ENCODE assay signal across 14 cellular contexts in the genomic region with DNA sequence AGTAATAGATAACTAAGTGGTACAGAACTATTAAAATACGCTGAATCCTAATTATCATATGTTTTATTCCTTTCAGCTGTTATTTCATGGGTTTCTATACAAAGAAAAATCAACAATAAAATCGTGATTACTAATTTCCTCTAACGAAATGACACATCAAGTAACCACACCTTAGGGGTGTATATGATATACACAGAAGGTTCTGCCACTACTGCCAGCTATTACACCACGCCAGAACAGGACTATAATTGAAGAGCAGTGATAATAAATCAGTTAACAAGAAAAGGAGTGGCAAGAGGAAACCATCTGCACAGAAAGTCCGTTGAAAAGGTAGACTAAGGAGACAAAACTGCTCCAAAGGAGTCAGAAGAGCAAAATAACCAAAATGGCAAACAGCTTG. TPM values are rescaled to one million over a fixed set of nuclear protein-coding genes. Genes with fewer than 3 reads are reported as not detected.
DNase-seq lines count a peak whose midpoint lies in the region; ATAC-seq, FAIRE-seq and TF ChIP-seq lines count a peak whose summit lies in the region.
"Had no signal": no experiment of that assay in that cellular context is flagged by ENCODE, and none has a peak within 500 bp of the region (broad histone marks: within the 10 kb centered on the region; RNA-seq: fewer than 3 reads in every experiment).

No MANE protein-coding gene starts in this region.

- peak overlapping the region; percentile 48 for H3K4me3 ChIP-seq in CD4-positive, CD25-positive, alpha-beta regulatory T cell (ENCODE audit: low read depth, low read length)
- peak overlapping the region in 2 of 3 experiments; percentile 33 to 40 for H3K4me3 ChIP-seq in keratinocyte (ENCODE audit: control insufficient read depth in 2 of 3, extremely low read depth in 1 of 3, insufficient read depth in 2 of 3, low read depth in 1 of 3, low read length in 3 of 3)

- peak overlapping the region; percentile 65 to 98 (median 75) for H3K27ac Mint-ChIP-seq in CD4-positive, CD25-positive, alpha-beta regulatory T cell
- H3K27ac Mint-ChIP-seq in IgD-negative memory B cell (peak overlapping the region in 1 of 3 donors; percentile 4), activated B cell treated with CpG ODN at 0.5 μM for 24 hours (no peak overlapping the region)

- peaks cover 33 to 74% (median 49%) of the 10 kb centered on the region in 4 donors for H3K4me1 Mint-ChIP-seq in CD4-positive, CD25-positive, alpha-beta regulatory T cell
- H3K4me1 Mint-ChIP-seq in IgD-negative memory B cell (peaks cover 31 to 39% (median 38%) of the 10 kb centered on the region in 3 donors), activated B cell treated with CpG ODN at 0.5 μM for 24 hours (peaks cover 47% of the 10 kb centered on the region)

- ATAC-seq in CD4-positive, CD25-positive, alpha-beta regulatory T cell (ENCODE audit: low read depth in 2 of 2), result no peak
- ATAC-seq in activated B cell treated with CpG ODN at 0.5 μM for 24 hours (ENCODE audit: low read depth) (no peak), GM19397 (IDR thresholded peaks at IDR 0.05; ENCODE audit: unreplicated experiment) (no peak), GM18868 (IDR thresholded peaks at IDR 0.05; ENCODE audit: unreplicated experiment) (no peak)

- H3K27ac ChIP-seq in CD4-positive, CD25-positive, alpha-beta regulatory T cell (ENCODE audit: insufficient read depth, low read length, poor library complexity, severe bottlenecking), result peak overlapping the region; percentile 49
- H3K27ac ChIP-seq in keratinocyte (ENCODE audit: control insufficient read depth, insufficient read depth, low read length), result peak overlapping the region; percentile 87

- no peak for TF ChIP-seq CTCF in activated B cell treated with CpG ODN at 0.5 μM for 24 hours (IDR thresholded peaks at IDR 0.05)
- TF ChIP-seq CTCF in keratinocyte (optimal IDR thresholded peaks at IDR 0.05 in 1 of 3, IDR thresholded peaks at IDR 0.05 in 1 of 3, conservative IDR thresholded peaks at IDR 0.05 in 1 of 3; ENCODE audit: extremely low read depth in 1 of 3, insufficient read depth in 2 of 3, low read length in 3 of 3), result no peak

- no peaks in the 10 kb centered on the region for H3K9me3 Mint-ChIP-seq in CD4-positive, CD25-positive, alpha-beta regulatory T cell
- H3K9me3 Mint-ChIP-seq in IgD-negative memory B cell (no peaks in the 10 kb centered on the region), activated B cell treated with CpG ODN at 0.5 μM for 24 hours (no peaks in the 10 kb centered on the region)
- H3K9me3 Mint-ChIP-seq: central memory CD8-positive, alpha-beta T cell had no signal

- H3K27me3 Mint-ChIP-seq in CD4-positive, CD25-positive, alpha-beta regulatory T cell, result no peaks in the 10 kb centered on the region
- no peaks in the 10 kb centered on the region for H3K27me3 Mint-ChIP-seq in IgD-negative memory B cell
- H3K27me3 Mint-ChIP-seq in activated B cell treated with CpG ODN at 0.5 μM for 24 hours, result no peaks in the 10 kb centered on the region
- H3K27me3 Mint-ChIP-seq: central memory CD8-positive, alpha-beta T cell had no signal

- H3K79me2 ChIP-seq in keratinocyte (ENCODE audit: control insufficient read depth, insufficient read depth, low read length), result peaks cover 70% of the 10 kb centered on the region

- peaks cover 19% of the 10 kb centered on the region for H3K36me3 Mint-ChIP-seq in CD4-positive, CD25-positive, alpha-beta regulatory T cell
- H3K36me3 Mint-ChIP-seq in IgD-negative memory B cell, result peaks cover 1% of the 10 kb centered on the region
- H3K36me3 Mint-ChIP-seq in activated B cell treated with CpG ODN at 0.5 μM for 24 hours (ENCODE audit: low read depth), result peaks cover 25% of the 10 kb centered on the region

- intact Hi-C loops in activated B cell treated with CpG ODN at 0.5 μM for 24 hours (cut with micrococcal nuclease), result no loop called here

- POLR2A ChIA-PET in activated B cell treated with CpG ODN at 0.5 μM for 24 hours (lab: Charles Lee), result no interaction called here

- H3K9me3 ChIP-seq in CD4-positive, CD25-positive, alpha-beta regulatory T cell (ENCODE audit: control insufficient read depth in 2 of 2, low read length in 2 of 2), result no peaks in the 10 kb centered on the region
- no peaks in the 10 kb centered on the region for H3K9me3 ChIP-seq in keratinocyte (ENCODE audit: control insufficient read depth, low read depth, low read length)

- peak overlapping the region; percentile 10 for H3K9ac ChIP-seq in keratinocyte (ENCODE audit: control insufficient read depth, extremely low read depth, insufficient read depth, low read length)

- no peaks in the 10 kb centered on the region for H3K27me3 ChIP-seq in CD4-positive, CD25-positive, alpha-beta regulatory T cell (ENCODE audit: control insufficient read depth, insufficient read depth, low read length)
- no peaks in the 10 kb centered on the region for H3K27me3 ChIP-seq in keratinocyte (ENCODE audit: control insufficient read depth, extremely low read depth, insufficient read depth, low read length)

- no peaks in the 10 kb centered on the region for H3K9me1 ChIP-seq in keratinocyte (ENCODE audit: control insufficient read depth, extremely low read depth, insufficient read depth, low read length)

- H2AFZ ChIP-seq in keratinocyte (ENCODE audit: control insufficient read depth, low read length), result no peak overlapping the region

- FAIRE-seq in keratinocyte (lab: Jason Lieb, UNC), result peak; percentile 17

- CTCF ChIA-PET in activated B cell treated with CpG ODN at 0.5 μM for 24 hours (lab: Charles Lee), result interaction anchor here (1.3 kb wide), 1 partner anchor 38 kb away, joined by 4 read pairs; no protein-coding TSS in a partner anchor

- dilution Hi-C loops in keratinocyte (cut with MboI; ENCODE audit: extremely low pct_ligation_motif_present, low sequenced_read_pairs), result no loop called here

- DNase-seq in CD4-positive, CD25-positive, alpha-beta regulatory T cell, result peak in 1 of 3 donors; percentile 70
- DNase-seq in activated B cell treated with CpG ODN at 0.5 μM for 24 hours, result no peak
- DNase-seq in keratinocyte (ENCODE audit: low read depth, low spot score), result no peak
- no peak for DNase-seq in mesenteric fat pad (ENCODE audit: low spot score)
- no peak for DNase-seq in NCI-H1105 treated with DMSO at 0.1 percent for 48 hours (lab: John Stamatoyannopoulos, UW)
- DNase-seq: C1 segment of cervical spinal cord; NCI-H1930; stimulated activated CD4-positive, alpha-beta T cell treated with anti-CD3 and anti-CD28 coated beads, Interleukin-15, amount 100 ng/mL, for 24 hours had no signal

- H3K4me3 Mint-ChIP-seq in CD4-positive, CD25-positive, alpha-beta regulatory T cell, result peak overlapping the region; percentile 37 to 99 (median 78)
- H3K4me3 Mint-ChIP-seq in IgD-negative memory B cell (peak overlapping the region in 3 of 4 donors; percentile 34 to 63 (median 49)), activated B cell treated with CpG ODN at 0.5 μM for 24 hours (peak overlapping the region; percentile 8)
- H3K4me3 Mint-ChIP-seq: central memory CD8-positive, alpha-beta T cell had no signal

- H4K20me1 ChIP-seq in keratinocyte (ENCODE audit: control insufficient read depth, extremely low read depth, insufficient read depth, low read length), result peaks cover 6% of the 10 kb centered on the region

- H3K4me2 ChIP-seq in keratinocyte (ENCODE audit: control insufficient read depth, extremely low read depth, insufficient read depth, low read depth, low read length), result peak overlapping the region; percentile 96

- peaks cover 5% of the 10 kb centered on the region for H3K36me3 ChIP-seq in CD4-positive, CD25-positive, alpha-beta regulatory T cell (ENCODE audit: control insufficient read depth, insufficient read depth, low read length)
- peaks cover 7 to 15% of the 10 kb centered on the region in 2 experiments for H3K36me3 ChIP-seq in keratinocyte (ENCODE audit: control insufficient read depth in 2 of 2, extremely low read depth in 1 of 2, insufficient read depth in 2 of 2, low read length in 2 of 2)

- peaks cover 43% of the 10 kb centered on the region for H3K4me1 ChIP-seq in CD4-positive, CD25-positive, alpha-beta regulatory T cell (ENCODE audit: control insufficient read depth, insufficient read depth, low read length, poor library complexity, severe bottlenecking)
- peaks cover 28% of the 10 kb centered on the region for H3K4me1 ChIP-seq in keratinocyte (ENCODE audit: control insufficient read depth, extremely low read depth, insufficient read depth, low read length)

RNA-seq across cellular contexts. Expression of a gene that starts 3.0 kb away (rescaled TPM):
- total RNA-seq in CD4-positive, CD25-positive, alpha-beta regulatory T cell, result 10.8 TPM
- 10 to 100 TPM; 22.3 to 26.2 (median 25.5) TPM for polyA plus RNA-seq in CD4-positive, CD25-positive, alpha-beta regulatory T cell
- polyA plus RNA-seq in IgD-negative memory B cell (20.4 TPM), keratinocyte (40.0 to 68.8 TPM (median 53.3 TPM) in 3 replicates)
- total RNA-seq in activated B cell treated with CpG ODN at 0.5 μM for 24 hours (21.6 and 23.3 TPM in 2 replicates), mesenteric fat pad (25.5 TPM)
- 15.8 TPM for polyA plus RNA-seq in keratinocyte (2011; ENCODE audit: low read depth)
- 42.7 and 85.4 TPM in 2 replicates for polyA plus RNA-seq in keratinocyte (2011; cell fraction: cytosol; rRNA removed)
- polyA plus RNA-seq in keratinocyte (2011; cell fraction: nucleus; rRNA removed), result 39.9 and 43.0 TPM in 2 replicates
- 30.7 and 44.8 TPM in 2 replicates for polyA plus RNA-seq in keratinocyte (2012; ENCODE audit: low replicate concordance)
- 16.1 to 52.8 TPM (median 31.9 TPM) in 3 replicates for polyA minus RNA-seq in keratinocyte
- 20.0 TPM for polyA minus RNA-seq in keratinocyte (2011; cell fraction: cytosol; rRNA and poly(A)+ RNA removed)
- 16.9 and 36.3 TPM in 2 replicates for polyA minus RNA-seq in keratinocyte (2011; cell fraction: nucleus; rRNA and poly(A)+ RNA removed)

RNA-seq across cellular contexts. Expression of a gene that starts 18.6 kb away (rescaled TPM):
- not detected for total RNA-seq in CD4-positive, CD25-positive, alpha-beta regulatory T cell
- polyA plus RNA-seq in CD4-positive, CD25-positive, alpha-beta regulatory T cell, result not detected
- polyA plus RNA-seq in IgD-negative memory B cell, result not detected
- total RNA-seq in activated B cell treated with CpG ODN at 0.5 μM for 24 hours, result not detected in 2 replicates
- not detected in 3 replicates for polyA plus RNA-seq in keratinocyte
- polyA plus RNA-seq in keratinocyte (2011; ENCODE audit: low read depth), result not detected
- polyA plus RNA-seq in keratinocyte (2011; cell fraction: cytosol; rRNA removed), result not detected in 2 replicates
- polyA plus RNA-seq in keratinocyte (2011; cell fraction: nucleus; rRNA removed), result not detected in 2 replicates
- not detected in 2 replicates for polyA plus RNA-seq in keratinocyte (2012; ENCODE audit: low replicate concordance)
- not detected in 3 replicates for polyA minus RNA-seq in keratinocyte
- polyA minus RNA-seq in keratinocyte (2011; cell fraction: cytosol; rRNA and poly(A)+ RNA removed), result not detected
- not detected in 2 replicates for polyA minus RNA-seq in keratinocyte (2011; cell fraction: nucleus; rRNA and poly(A)+ RNA removed)
- 0.74 TPM for total RNA-seq in mesenteric fat pad
- total RNA-seq: HT1080, osteoblast had no signal

Comparison
In these comparisons a context has a peak if more than half of its experiments do, and no peak if none do; other contexts are left out.
1. H3K4me3 Mint-ChIP-seq: peak in every context shown above with its lines; median percentile 78 in CD4-positive, CD25-positive, alpha-beta regulatory T cell; 49 in IgD-negative memory B cell; 8 in activated B cell treated with CpG ODN at 0.5 μM for 24 hours.